In the genomic region with DNA sequence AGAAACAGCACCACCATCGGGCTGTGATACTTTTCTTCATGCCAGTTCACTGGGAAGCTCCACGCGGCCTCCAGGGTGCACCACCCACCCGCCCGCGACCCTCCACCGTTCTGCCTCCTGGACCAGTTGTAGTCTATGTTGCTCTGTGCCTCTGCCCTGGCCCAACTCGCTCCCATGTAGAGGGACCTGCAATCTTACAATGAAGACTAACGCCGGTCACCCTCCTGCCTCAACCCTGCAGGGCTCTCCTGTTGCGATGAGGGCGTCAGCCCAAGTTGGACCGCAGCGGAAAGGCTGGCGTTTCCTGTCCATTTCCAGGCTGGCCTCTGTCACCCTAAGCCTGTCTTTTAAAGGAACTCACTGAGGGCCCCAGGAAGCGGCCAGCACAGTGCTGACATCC, we compare ENCODE assay signal across 2 cellular contexts.
TF ChIP-seq lines count a peak whose summit lies in the region.

No MANE protein-coding gene starts in this region.

TF ChIP-seq in GM23338, 12 proteins besides CTCF, POLR2A, EP300 and RAD21 (continues in another document):
- no peak for TF ChIP-seq ZNF331 (CRISPR knock-in tag; IDR thresholded peaks at IDR 0.05; ENCODE audit: low read depth)
- TF ChIP-seq EZH2 (IDR thresholded peaks at IDR 0.05; ENCODE audit: low read depth, unreplicated experiment), result no peak
- TF ChIP-seq STAT1 (IDR thresholded peaks at IDR 0.05; ENCODE audit: unreplicated experiment), result no peak
- TF ChIP-seq, protein P1, sequence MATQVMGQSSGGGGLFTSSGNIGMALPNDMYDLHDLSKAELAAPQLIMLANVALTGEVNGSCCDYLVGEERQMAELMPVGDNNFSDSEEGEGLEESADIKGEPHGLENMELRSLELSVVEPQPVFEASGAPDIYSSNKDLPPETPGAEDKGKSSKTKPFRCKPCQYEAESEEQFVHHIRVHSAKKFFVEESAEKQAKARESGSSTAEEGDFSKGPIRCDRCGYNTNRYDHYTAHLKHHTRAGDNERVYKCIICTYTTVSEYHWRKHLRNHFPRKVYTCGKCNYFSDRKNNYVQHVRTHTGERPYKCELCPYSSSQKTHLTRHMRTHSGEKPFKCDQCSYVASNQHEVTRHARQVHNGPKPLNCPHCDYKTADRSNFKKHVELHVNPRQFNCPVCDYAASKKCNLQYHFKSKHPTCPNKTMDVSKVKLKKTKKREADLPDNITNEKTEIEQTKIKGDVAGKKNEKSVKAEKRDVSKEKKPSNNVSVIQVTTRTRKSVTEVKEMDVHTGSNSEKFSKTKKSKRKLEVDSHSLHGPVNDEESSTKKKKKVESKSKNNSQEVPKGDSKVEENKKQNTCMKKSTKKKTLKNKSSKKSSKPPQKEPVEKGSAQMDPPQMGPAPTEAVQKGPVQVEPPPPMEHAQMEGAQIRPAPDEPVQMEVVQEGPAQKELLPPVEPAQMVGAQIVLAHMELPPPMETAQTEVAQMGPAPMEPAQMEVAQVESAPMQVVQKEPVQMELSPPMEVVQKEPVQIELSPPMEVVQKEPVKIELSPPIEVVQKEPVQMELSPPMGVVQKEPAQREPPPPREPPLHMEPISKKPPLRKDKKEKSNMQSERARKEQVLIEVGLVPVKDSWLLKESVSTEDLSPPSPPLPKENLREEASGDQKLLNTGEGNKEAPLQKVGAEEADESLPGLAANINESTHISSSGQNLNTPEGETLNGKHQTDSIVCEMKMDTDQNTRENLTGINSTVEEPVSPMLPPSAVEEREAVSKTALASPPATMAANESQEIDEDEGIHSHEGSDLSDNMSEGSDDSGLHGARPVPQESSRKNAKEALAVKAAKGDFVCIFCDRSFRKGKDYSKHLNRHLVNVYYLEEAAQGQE (IDR thresholded peaks at IDR 0.05; ENCODE audit: unreplicated experiment), result no peak
- TF ChIP-seq ZNF462 (CRISPR knock-in tag; IDR thresholded peaks at IDR 0.05), result no peak
- TF ChIP-seq POLR2AphosphoS5 (IDR thresholded peaks at IDR 0.05; ENCODE audit: low read depth), result no peak
- TF ChIP-seq, protein P2, sequence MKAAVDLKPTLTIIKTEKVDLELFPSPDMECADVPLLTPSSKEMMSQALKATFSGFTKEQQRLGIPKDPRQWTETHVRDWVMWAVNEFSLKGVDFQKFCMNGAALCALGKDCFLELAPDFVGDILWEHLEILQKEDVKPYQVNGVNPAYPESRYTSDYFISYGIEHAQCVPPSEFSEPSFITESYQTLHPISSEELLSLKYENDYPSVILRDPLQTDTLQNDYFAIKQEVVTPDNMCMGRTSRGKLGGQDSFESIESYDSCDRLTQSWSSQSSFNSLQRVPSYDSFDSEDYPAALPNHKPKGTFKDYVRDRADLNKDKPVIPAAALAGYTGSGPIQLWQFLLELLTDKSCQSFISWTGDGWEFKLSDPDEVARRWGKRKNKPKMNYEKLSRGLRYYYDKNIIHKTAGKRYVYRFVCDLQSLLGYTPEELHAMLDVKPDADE (IDR thresholded peaks at IDR 0.05), result no peak
- no peak for TF ChIP-seq JUNB (IDR thresholded peaks at IDR 0.05; ENCODE audit: unreplicated experiment)
- TF ChIP-seq NANOG (IDR thresholded peaks at IDR 0.05; ENCODE audit: borderline replicate concordance), result no peak
- TF ChIP-seq ZNF114 (CRISPR knock-in tag; IDR thresholded peaks at IDR 0.05), result no peak

TF ChIP-seq in endothelial cell of umbilical vein, 7 proteins besides CTCF, POLR2A, EP300 and RAD21:
- no peak for TF ChIP-seq EZH2 (IDR thresholded peaks at IDR 0.05; ENCODE audit: borderline replicate concordance, low read depth, low read length, severe bottlenecking)
- peak; percentile 61 for TF ChIP-seq POLR2AphosphoS5 (IDR thresholded peaks at IDR 0.05; ENCODE audit: insufficient read depth, low read depth, low read length)
